Comparison of ENCODE assay signal across 8 cellular contexts in genomic region chr12:29149691-29150382, GRCh38. TPM values are rescaled to one million over a fixed set of nuclear protein-coding genes. Genes with fewer than 3 reads are reported as not detected.
DNase-seq lines count a peak whose midpoint lies in the region; ATAC-seq and TF ChIP-seq lines count a peak whose summit lies in the region.

No MANE protein-coding gene starts in this region.

- no peaks in the 10 kb centered on the region for H3F3A ChIP-seq in GM23338 (replicated peaks; ENCODE audit: low read depth)

- H3K9me3 Mint-ChIP-seq in GM23338 (peaks cover 11% of the 10 kb centered on the region), nephron progenitor cell (no peaks in the 10 kb centered on the region)
- no peaks in the 10 kb centered on the region for H3K9me3 Mint-ChIP-seq in T-helper 2 cell treated with Interferon-gamma antibody and Interleukin-4, amounts not matched to agents 5 μg/mL and 100 μg/mL, for 36 hours

- H3K9me2 ChIP-seq in GM23338 (ENCODE audit: insufficient read depth): 0 out of 2 replicates have a peak, but pooled peaks cover 5% of the 10 kb centered on the region

- DNase-seq in GM23338 (ENCODE audit: low spot score) (peak; percentile 47), nephron progenitor cell (peak; percentile 22), NCI-H2081 (lab: John Stamatoyannopoulos, UW) (no peak), inferior parietal cortex (ENCODE audit: extremely low spot score) (no peak), NCI-H748 treated with DMSO at 0.1 percent for 48 hours (lab: John Stamatoyannopoulos, UW) (no peak)
- DNase-seq in T-helper 2 cell treated with Interferon-gamma antibody and Interleukin-4, amounts not matched to agents 5 μg/mL and 100 μg/mL, for 36 hours (ENCODE audit: low spot score): no peak

- H3K36me3 ChIP-seq in BLaER1 (no peaks in the 10 kb centered on the region), GM23338 (ENCODE audit: insufficient read depth) (no peaks in the 10 kb centered on the region)

- H3K27me3 ChIP-seq in BLaER1: no peaks in the 10 kb centered on the region
- peaks cover 8% of the 10 kb centered on the region; the same call in 1 of the 2 replicates for H3K27me3 ChIP-seq in GM23338 (ENCODE audit: insufficient read depth)

- H3K4me1 ChIP-seq in BLaER1 (peaks cover 60% of the 10 kb centered on the region), GM23338 (ENCODE audit: insufficient read depth) (peaks cover 44% of the 10 kb centered on the region)

- H3K4me3 ChIP-seq in BLaER1: peak overlapping the region; percentile 86
- peak overlapping the region; percentile 77 for H3K4me3 ChIP-seq in GM23338

- ATAC-seq in GM23338: peak; percentile 54
- ATAC-seq in esophagus mucosa: peak; percentile 26

- H3K9ac ChIP-seq in BLaER1: peak overlapping the region; percentile 89

- H3K27ac Mint-ChIP-seq in GM23338 (no peak overlapping the region), nephron progenitor cell (no peak overlapping the region)
- no peak overlapping the region for H3K27ac Mint-ChIP-seq in T-helper 2 cell treated with Interferon-gamma antibody and Interleukin-4, amounts not matched to agents 5 μg/mL and 100 μg/mL, for 36 hours

- peak overlapping the region; percentile 94 for H2AFZ ChIP-seq in GM23338

- peaks cover 64% of the 10 kb centered on the region for H3K4me1 Mint-ChIP-seq in GM23338
- peaks cover 23% of the 10 kb centered on the region for H3K4me1 Mint-ChIP-seq in T-helper 2 cell treated with Interferon-gamma antibody and Interleukin-4, amounts not matched to agents 5 μg/mL and 100 μg/mL, for 36 hours (ENCODE audit: low read depth)
- peaks cover 19% of the 10 kb centered on the region for H3K4me1 Mint-ChIP-seq in nephron progenitor cell

- no peaks in the 10 kb centered on the region for H4K20me1 ChIP-seq in BLaER1
- no peaks in the 10 kb centered on the region for H4K20me1 ChIP-seq in GM23338 (replicated peaks; ENCODE audit: insufficient read depth)

- H3K4me2 ChIP-seq in BLaER1 (peak overlapping the region; percentile 96), GM23338 (peak overlapping the region; percentile 89)

- peaks cover 19% of the 10 kb centered on the region for H3K79me2 ChIP-seq in GM23338 (replicated peaks; ENCODE audit: insufficient read depth)

- H3K27ac ChIP-seq in BLaER1: peak overlapping the region; percentile 93
- no peak overlapping the region for H3K27ac ChIP-seq in GM23338 (ENCODE audit: low read depth)

- no peak for TF ChIP-seq CTCF in GM23338 (conservative IDR thresholded peaks at IDR 0.05; ENCODE audit: low read depth in 2 of 2)
- TF ChIP-seq CTCF in nephron progenitor cell (IDR thresholded peaks at IDR 0.05): no peak

- H3K27me3 Mint-ChIP-seq in GM23338 (ENCODE audit: insufficient read depth, low read depth, poor library complexity): peaks cover 17% of the 10 kb centered on the region
- peaks cover 72% of the 10 kb centered on the region for H3K27me3 Mint-ChIP-seq in T-helper 2 cell treated with Interferon-gamma antibody and Interleukin-4, amounts not matched to agents 5 μg/mL and 100 μg/mL, for 36 hours (ENCODE audit: low read depth)
- H3K27me3 Mint-ChIP-seq in nephron progenitor cell (ENCODE audit: low read depth, poor library complexity): peaks cover 34% of the 10 kb centered on the region

- H3K4me3 Mint-ChIP-seq in GM23338 (peak overlapping the region; percentile 87), nephron progenitor cell (peak overlapping the region; percentile 86)
- H3K4me3 Mint-ChIP-seq in T-helper 2 cell treated with Interferon-gamma antibody and Interleukin-4, amounts not matched to agents 5 μg/mL and 100 μg/mL, for 36 hours: peak overlapping the region; percentile 96

- H3K36me3 Mint-ChIP-seq in GM23338 (ENCODE audit: low read depth) (peaks cover 17% of the 10 kb centered on the region), nephron progenitor cell (ENCODE audit: low read depth) (no peaks in the 10 kb centered on the region)
- no peaks in the 10 kb centered on the region for H3K36me3 Mint-ChIP-seq in T-helper 2 cell treated with Interferon-gamma antibody and Interleukin-4, amounts not matched to agents 5 μg/mL and 100 μg/mL, for 36 hours (ENCODE audit: low read depth)

- H3K9me3 ChIP-seq in BLaER1: peaks cover 11% of the 10 kb centered on the region; the same call in 1 of the 2 replicates

TF ChIP-seq in GM23338, 12 proteins besides CTCF, POLR2A, EP300 and RAD21:
- TF ChIP-seq JUNB (IDR thresholded peaks at IDR 0.05; ENCODE audit: unreplicated experiment): no peak
- TF ChIP-seq ETS1 (IDR thresholded peaks at IDR 0.05): no peak
- no peak for TF ChIP-seq ZNF331 (CRISPR knock-in tag; IDR thresholded peaks at IDR 0.05; ENCODE audit: low read depth)
- TF ChIP-seq ZNF114 (CRISPR knock-in tag; IDR thresholded peaks at IDR 0.05): 0 out of 2 replicates have a peak, but pooled peaks have one; percentile 29
- TF ChIP-seq CREB1 (CRISPR knock-in tag; IDR thresholded peaks at IDR 0.05; ENCODE audit: low read depth): 0 out of 2 replicates have a peak, but pooled peaks have one; percentile 1

RNA-seq across cellular contexts. Expression of gene FAR2, which starts 0.8 kb away (rescaled TPM):
- total RNA-seq in GM23338 (2014; rRNA removed; shearing (Covaris generic)): 18.7 and 25.9 TPM in 2 replicates
- 20.2 and 22.6 TPM in 2 replicates for polyA plus RNA-seq in GM23338 (2016; fragmentation: Nextera tagmentation; extraction: Ambion mirVana)
- 1.1 TPM for total RNA-seq in esophagus mucosa

Comparison
In these comparisons a context has a peak if more than half of its experiments do, and no peak if none do; other contexts are left out.
1. DNase-seq: peak in GM23338 (single experiment) and nephron progenitor cell (single experiment); none in T-helper 2 cell treated with Interferon-gamma antibody and Interleukin-4, amounts not matched to agents 5 μg/mL and 100 μg/mL, for 36 hours (single experiment), NCI-H2081 (0 of 2), inferior parietal cortex (single experiment) and NCI-H748 treated with DMSO at 0.1 percent for 48 hours (single experiment).
2. Peak in every context shown above with its lines, with median percentiles within 50 percentile points of each other: H3K4me3 Mint-ChIP-seq.